8 cellular contexts compared by ENCODE assay signal in genomic region chr1:204408074-204408507, GRCh38.
DNase-seq lines count a peak whose midpoint lies in the region; ATAC-seq, FAIRE-seq and TF ChIP-seq lines count a peak whose summit lies in the region.

No MANE protein-coding gene starts in this region.

- H3K27ac ChIP-seq in caudate nucleus (ENCODE audit: low read depth, low read length) = no peak overlapping the region

- H3K27me3 ChIP-seq in GM06990 (replicated peaks; ENCODE audit: control insufficient read depth, insufficient read depth, low read length) = no peaks in the 10 kb centered on the region

- H3K36me3 ChIP-seq in GM06990 (ENCODE audit: control insufficient read depth, insufficient read depth, low read length) = peaks cover 4% of the 10 kb centered on the region

- TF ChIP-seq CTCF in AG04449 (IDR thresholded peaks at IDR 0.05; ENCODE audit: insufficient read depth, low read length, missing control alignments) (no peak), GM06990 (IDR thresholded peaks at IDR 0.05; ENCODE audit: insufficient read depth, low read length, poor library complexity, severe bottlenecking) (no peak)

- POLR2A ChIA-PET in AG04449 (lab: Yijun Ruan, JAX) = interaction anchor here (1.0 to 1.5 kb wide), 2 partner anchors 9 to 149 kb away, joined by 3 to 6 read pairs; no protein-coding TSS in a partner anchor

- no peak for ATAC-seq in stimulated activated naive CD8-positive, alpha-beta T cell treated with anti-CD3 and anti-CD28 coated beads, Interleukin-15, Interleukin-2, amounts not matched to agents 100 U/mL and 50 U/mL, for 24 hours
- ATAC-seq in HG03095 (IDR thresholded peaks at IDR 0.05; ENCODE audit: unreplicated experiment) = no peak

- DNase-seq in AG04449 (ENCODE audit: low read depth, low spot score) (no peak), GM06990 (ENCODE audit: extremely low read depth, insufficient read length) (no peak), RCC 7860 (ENCODE audit: low spot score) (peak; percentile 42), caudate nucleus (lab: John Stamatoyannopoulos, UW) (peak in 43 of 61 donors; percentile 6 to 85 (median 36)), kidney tubule cell (ENCODE audit: low spot score) (peak; percentile 60)
- peak; percentile 30 for DNase-seq in stimulated activated naive CD8-positive, alpha-beta T cell treated with anti-CD3 and anti-CD28 coated beads, Interleukin-15, Interleukin-2, amounts not matched to agents 100 U/mL and 50 U/mL, for 24 hours
- no peak for DNase-seq in effector CD4-positive, alpha-beta T cell

- CTCF ChIA-PET in AG04449 (lab: Yijun Ruan, JAX) = interaction anchor here (0.7 to 4.9 kb wide), 17 partner anchors 9 to 399 kb away, joined by 3 to 111 read pairs (median 6); partner anchors contain the start of genes GOLT1A and PIK3C2B

- H3K4me3 ChIP-seq in AG04449 (ENCODE audit: low read depth, low read length) (peak overlapping the region; percentile 73), GM06990 (replicated peaks; ENCODE audit: low read depth, low read length) (peak overlapping the region; percentile 97)

- peak; percentile 63 for FAIRE-seq in RCC 7860 (lab: Jason Lieb, UNC)

Comparison
In these comparisons a context has a peak if more than half of its experiments do, and no peak if none do; other contexts are left out.
1. DNase-seq: peak in RCC 7860 (single experiment), caudate nucleus (43 of 61), kidney tubule cell (single experiment) and stimulated activated naive CD8-positive, alpha-beta T cell treated with anti-CD3 and anti-CD28 coated beads, Interleukin-15, Interleukin-2, amounts not matched to agents 100 U/mL and 50 U/mL, for 24 hours (single experiment); none in AG04449 (single experiment), GM06990 (single experiment) and effector CD4-positive, alpha-beta T cell (single experiment).